Comparison of ENCODE assay signal across 20 cellular contexts in genomic region chr13:20415694-20416107, GRCh38.
"Had no signal": no experiment of that assay in that cellular context is flagged by ENCODE, and none has a peak within 500 bp of the region (broad histone marks: within the 10 kb centered on the region; RNA-seq: fewer than 3 reads in every experiment).

No MANE protein-coding gene starts in this region.

- H3K9ac ChIP-seq: neural progenitor cell had no signal

- H3K36me3 Mint-ChIP-seq: neural progenitor cell had no signal

- H3K27me3 ChIP-seq: esophagus squamous epithelium, foreskin keratinocyte, heart left ventricle, transverse colon, uterus had no signal

- H3K4me3 ChIP-seq: heart left ventricle, neural progenitor cell, thoracic aorta, transverse colon, uterus had no signal

- DNase-seq: cerebellar nuclear complex; effector memory CD8-positive, alpha-beta T cell; esophagus squamous epithelium; foreskin keratinocyte; heart left ventricle; hippocampal formation; kidney glomerular epithelial cell; occipital lobe; stimulated activated CD4-positive, alpha-beta T cell treated with anti-CD3 and anti-CD28 coated beads, Interleukin-2, amount 100 ng/mL, for 24 hours; stimulated activated CD4-positive, alpha-beta T cell treated with anti-CD3 and anti-CD28 coated beads, Interleukin-4, amount 100 ng/mL, for 4 hours; stimulated activated naive B cell treated with anti-CD40 and anti-IgM and Interleukin-4, amounts not matched to agents 10 μg/mL and 1 μg/mL and 100 μg/mL, for 72 hours; stimulated activated naive CD8-positive, alpha-beta T cell treated with anti-CD3 and anti-CD28 coated beads, Interleukin-15, amount 100 ng/mL, for 72 hours; transverse colon; uterus had no signal

- H3K27me3 Mint-ChIP-seq: effector memory CD8-positive, alpha-beta T cell; stimulated activated naive CD8-positive, alpha-beta T cell treated with anti-CD3 and anti-CD28 coated beads, Interleukin-15, amount 100 ng/mL, for 72 hours had no signal

- H3K4me3 Mint-ChIP-seq: dendritic cell treated with granulocyte-macrophage colony-stimulating factor and Interleukin-4, amounts not matched to agents 40 ng/mL and 50 ng/mL, for 4 days; effector memory CD8-positive, alpha-beta T cell; mesothelial cell of epicardium; natural killer cell treated with Interleukin-12 subunit alpha and Interleukin-12 subunit beta and Interleukin-15 and Interleukin-18, amount 100 ng/mL, for 72 hours; neural progenitor cell; stimulated activated naive B cell treated with anti-CD40 and anti-IgM and Interleukin-4, amounts not matched to agents 10 μg/mL and 1 μg/mL and 100 μg/mL, for 72 hours; stimulated activated naive CD8-positive, alpha-beta T cell treated with anti-CD3 and anti-CD28 coated beads, Interleukin-15, amount 100 ng/mL, for 72 hours had no signal

- H3K9me3 Mint-ChIP-seq: natural killer cell treated with Interleukin-12 subunit alpha and Interleukin-12 subunit beta and Interleukin-15 and Interleukin-18, amount 100 ng/mL, for 72 hours had no signal

- H3K36me3 ChIP-seq: esophagus squamous epithelium, neural progenitor cell, transverse colon, uterus had no signal

- ATAC-seq: effector memory CD8-positive, alpha-beta T cell; foreskin keratinocyte; natural killer cell treated with Interleukin-12 subunit alpha and Interleukin-12 subunit beta and Interleukin-15 and Interleukin-18, amount 100 ng/mL, for 72 hours; sciatic nerve; stimulated activated naive B cell treated with anti-CD40 and anti-IgM and Interleukin-4, amounts not matched to agents 10 μg/mL and 1 μg/mL and 100 μg/mL, for 72 hours; stimulated activated naive CD8-positive, alpha-beta T cell treated with anti-CD3 and anti-CD28 coated beads, Interleukin-15, amount 100 ng/mL, for 72 hours had no signal

- H3K4me1 ChIP-seq: neural progenitor cell, uterus had no signal

- H3K4me2 ChIP-seq: neural progenitor cell had no signal

- H3K9me3 ChIP-seq: esophagus squamous epithelium, heart left ventricle, thoracic aorta, transverse colon, uterus had no signal

- H3K27ac ChIP-seq: heart left ventricle, neural progenitor cell, transverse colon, uterus had no signal

- H3K27ac Mint-ChIP-seq: dendritic cell treated with granulocyte-macrophage colony-stimulating factor and Interleukin-4, amounts not matched to agents 40 ng/mL and 50 ng/mL, for 4 days; effector memory CD8-positive, alpha-beta T cell; mesothelial cell of epicardium; natural killer cell treated with Interleukin-12 subunit alpha and Interleukin-12 subunit beta and Interleukin-15 and Interleukin-18, amount 100 ng/mL, for 72 hours; neural progenitor cell; stimulated activated naive B cell treated with anti-CD40 and anti-IgM and Interleukin-4, amounts not matched to agents 10 μg/mL and 1 μg/mL and 100 μg/mL, for 72 hours; stimulated activated naive CD8-positive, alpha-beta T cell treated with anti-CD3 and anti-CD28 coated beads, Interleukin-15, amount 100 ng/mL, for 72 hours had no signal

- H3K4me1 Mint-ChIP-seq: neural progenitor cell had no signal

- H2AFZ ChIP-seq: neural progenitor cell had no signal
